Comparison of ENCODE assay signal across 9 cellular contexts in genomic region chr12:108833355-108833733, GRCh38. TPM values are rescaled to one million over a fixed set of nuclear protein-coding genes. Genes with fewer than 3 reads are reported as not detected.
DNase-seq lines count a peak whose midpoint lies in the region; ATAC-seq and TF ChIP-seq lines count a peak whose summit lies in the region.
"Had no signal": no experiment of that assay in that cellular context is flagged by ENCODE, and none has a peak within 500 bp of the region (broad histone marks: within the 10 kb centered on the region; RNA-seq: fewer than 3 reads in every experiment).

No MANE protein-coding gene starts in this region.

- H3K36me3 ChIP-seq in HUES48 (ENCODE audit: control insufficient read depth, insufficient read depth, low read length) (peaks cover 21% of the 10 kb centered on the region), left lung (peaks cover 0 to 52% of the 10 kb centered on the region in 2 donors), thoracic aorta (peaks cover 5% of the 10 kb centered on the region), HAP-1 (replicated peaks) (peaks cover 9% of the 10 kb centered on the region)

- H3K9ac ChIP-seq in HUES48 (ENCODE audit: low read depth, low read length) = peak overlapping the region; percentile 36; the same call in 1 of the 2 replicates

- H3K4me1 ChIP-seq in HUES48 (ENCODE audit: control insufficient read depth, insufficient read depth, low read length) (peaks cover 5% of the 10 kb centered on the region), left lung (peaks cover 36 to 80% of the 10 kb centered on the region in 2 donors), thoracic aorta (ENCODE audit: control insufficient read depth in 1 of 2, low read depth in 2 of 2) (peaks cover 49 to 74% of the 10 kb centered on the region in 2 donors), HAP-1 (no peaks in the 10 kb centered on the region)

- H3K4me3 ChIP-seq in HUES48 (ENCODE audit: low read depth, low read length) = no peak overlapping the region
- H3K4me3 ChIP-seq in cardiac fibroblast (replicated peaks in 1 of 2; ENCODE audit: low read depth in 2 of 2, low read length in 2 of 2) = peak overlapping the region in 1 of 2 donors; percentile 15
- H3K4me3 ChIP-seq in left lung = no peak overlapping the region
- peak overlapping the region; percentile 10 for H3K4me3 ChIP-seq in thoracic aorta
- H3K4me3 ChIP-seq in HAP-1 = no peak overlapping the region

- DNase-seq in cardiac fibroblast (ENCODE audit: low read depth in 2 of 2) (peak; percentile 88 to 98), left lung (no peak), thoracic aorta (ENCODE audit: low spot score) (no peak), pons (ENCODE audit: low spot score) (no peak), HAP-1 (ENCODE audit: low spot score in 2 of 2) (no peak)
- no peak for DNase-seq in activated effector memory CD4-positive, alpha-beta T cell treated with anti-CD3 and anti-CD28 coated beads, Interleukin-2, amount 50 U/mL, for 16 hours
- DNase-seq: naive B cell had no signal

- intact Hi-C loops in left lung (cut with DNase I) = no loop called here

- H3K27me3 ChIP-seq in HUES48 (ENCODE audit: control insufficient read depth, insufficient read depth, low read length) (no peaks in the 10 kb centered on the region), left lung (no peaks in the 10 kb centered on the region), thoracic aorta (replicated peaks; ENCODE audit: insufficient read depth) (no peaks in the 10 kb centered on the region), HAP-1 (ENCODE audit: low read depth) (no peaks in the 10 kb centered on the region)

- in situ Hi-C loops in HAP-1 (cut with MboI; ENCODE audit: low sequenced_read_pairs) = no loop called here

- H3K27ac ChIP-seq in HUES48 (ENCODE audit: low read depth, low read length) = peak overlapping the region; percentile 83
- H3K27ac ChIP-seq in left lung = peak overlapping the region; percentile 70 to 86
- H3K27ac ChIP-seq in thoracic aorta = peak overlapping the region; percentile 91 to 95

- no peak for TF ChIP-seq CTCF in cardiac fibroblast (IDR thresholded peaks at IDR 0.05; ENCODE audit: low read depth, low read length)
- TF ChIP-seq CTCF in left lung (IDR thresholded peaks at IDR 0.05) = no peak
- TF ChIP-seq CTCF in thoracic aorta (IDR thresholded peaks at IDR 0.05) = no peak

- no peaks in the 10 kb centered on the region for H3K9me3 ChIP-seq in HUES48 (ENCODE audit: control insufficient read depth, insufficient read depth, low read length)
- no peaks in the 10 kb centered on the region for H3K9me3 ChIP-seq in left lung
- H3K9me3 ChIP-seq in thoracic aorta = no peaks in the 10 kb centered on the region
- no peaks in the 10 kb centered on the region for H3K9me3 ChIP-seq in HAP-1

- ATAC-seq in left lung (peak; percentile 66), thoracic aorta (ENCODE audit: insufficient number of reproducible peaks, low FRiP score, low read depth) (peak; percentile 55), GM19035 (IDR thresholded peaks at IDR 0.05; ENCODE audit: unreplicated experiment) (no peak)

RNA-seq across cellular contexts. Expression of gene SSH1, which starts 24.0 kb away (rescaled TPM):
- 10 to 100 TPM; 43.5 to 48.8 TPM for total RNA-seq in left lung
- 10 to 100 TPM; 25.3 to 57.6 TPM for total RNA-seq in thoracic aorta

RNA-seq across cellular contexts. Expression of gene DAO, which starts 46.5 kb away (rescaled TPM):
- total RNA-seq in left lung (not detected), thoracic aorta (not detected)

Comparison
In these comparisons a context has a peak if more than half of its experiments do, and no peak if none do; other contexts are left out.
1. DNase-seq: peak in cardiac fibroblast (2 of 2); none in left lung (0 of 2), thoracic aorta (single experiment), pons (single experiment), activated effector memory CD4-positive, alpha-beta T cell treated with anti-CD3 and anti-CD28 coated beads, Interleukin-2, amount 50 U/mL, for 16 hours (single experiment) and HAP-1 (0 of 2).
2. Peak in every context shown above with its lines, with median percentiles within 50 percentile points of each other: H3K27ac ChIP-seq.